1 cellular context compared by ENCODE assay signal in genomic region chr1:188489336-188490112, GRCh38.
TF ChIP-seq lines count a peak whose summit lies in the region.

No MANE protein-coding gene starts in this region.

TF ChIP-seq in H1, 55 proteins besides CTCF, POLR2A, EP300 and RAD21 (continued from another document):
- no peak for TF ChIP-seq KDM1A (IDR thresholded peaks at IDR 0.05; ENCODE audit: borderline replicate concordance, low read length)
TF ChIP-seq in H1: peak in this region for 0.
